1 cellular context compared by ENCODE assay signal in the genomic region with DNA sequence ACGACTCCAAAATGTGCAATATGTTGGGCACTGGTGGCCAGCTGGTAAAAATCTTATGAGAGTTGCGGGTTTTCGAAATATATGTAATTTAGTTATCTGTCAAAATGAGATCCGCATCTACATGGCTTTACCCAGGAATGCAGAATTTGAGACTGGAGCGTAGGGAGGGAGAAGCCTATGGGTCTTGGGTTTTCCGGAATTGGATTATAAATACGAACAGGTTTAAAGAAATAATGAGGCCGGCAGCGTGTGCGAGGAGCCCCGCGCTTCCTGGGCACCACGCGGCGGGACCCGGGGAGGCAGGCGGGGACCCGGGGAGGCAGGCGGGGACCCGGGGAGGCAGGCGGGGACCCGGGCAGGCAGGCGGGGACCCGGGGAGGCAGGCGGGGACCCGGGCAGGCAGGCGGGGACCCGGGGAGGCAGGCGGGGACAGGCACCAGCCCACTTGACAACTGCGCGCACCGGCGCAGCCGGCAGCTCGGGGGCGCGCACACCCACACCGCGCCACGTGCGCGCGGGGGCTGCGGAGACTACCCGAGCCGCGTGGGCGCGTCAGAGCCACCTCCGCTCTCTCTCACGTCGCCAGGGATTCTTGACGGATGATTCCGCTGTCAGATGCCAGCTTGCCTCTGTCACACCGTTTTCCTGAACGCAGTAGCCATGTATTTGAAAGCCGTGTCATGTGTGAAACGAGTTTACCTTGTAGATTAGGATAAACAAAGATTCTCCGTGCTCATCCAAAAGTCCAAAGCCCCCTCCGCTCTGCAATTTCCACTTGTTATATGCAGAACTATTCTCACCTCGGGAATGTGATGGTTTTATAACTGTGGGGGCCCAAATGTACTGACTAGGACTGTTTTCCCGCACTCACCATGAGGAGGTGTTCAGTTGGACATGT.
TF ChIP-seq lines count a peak whose summit lies in the region.

No MANE protein-coding gene starts in this region.

TF ChIP-seq in K562, 482 proteins besides CTCF, POLR2A, EP300 and RAD21 (continued from another document and continues in another):
- TF ChIP-seq, protein P1, sequence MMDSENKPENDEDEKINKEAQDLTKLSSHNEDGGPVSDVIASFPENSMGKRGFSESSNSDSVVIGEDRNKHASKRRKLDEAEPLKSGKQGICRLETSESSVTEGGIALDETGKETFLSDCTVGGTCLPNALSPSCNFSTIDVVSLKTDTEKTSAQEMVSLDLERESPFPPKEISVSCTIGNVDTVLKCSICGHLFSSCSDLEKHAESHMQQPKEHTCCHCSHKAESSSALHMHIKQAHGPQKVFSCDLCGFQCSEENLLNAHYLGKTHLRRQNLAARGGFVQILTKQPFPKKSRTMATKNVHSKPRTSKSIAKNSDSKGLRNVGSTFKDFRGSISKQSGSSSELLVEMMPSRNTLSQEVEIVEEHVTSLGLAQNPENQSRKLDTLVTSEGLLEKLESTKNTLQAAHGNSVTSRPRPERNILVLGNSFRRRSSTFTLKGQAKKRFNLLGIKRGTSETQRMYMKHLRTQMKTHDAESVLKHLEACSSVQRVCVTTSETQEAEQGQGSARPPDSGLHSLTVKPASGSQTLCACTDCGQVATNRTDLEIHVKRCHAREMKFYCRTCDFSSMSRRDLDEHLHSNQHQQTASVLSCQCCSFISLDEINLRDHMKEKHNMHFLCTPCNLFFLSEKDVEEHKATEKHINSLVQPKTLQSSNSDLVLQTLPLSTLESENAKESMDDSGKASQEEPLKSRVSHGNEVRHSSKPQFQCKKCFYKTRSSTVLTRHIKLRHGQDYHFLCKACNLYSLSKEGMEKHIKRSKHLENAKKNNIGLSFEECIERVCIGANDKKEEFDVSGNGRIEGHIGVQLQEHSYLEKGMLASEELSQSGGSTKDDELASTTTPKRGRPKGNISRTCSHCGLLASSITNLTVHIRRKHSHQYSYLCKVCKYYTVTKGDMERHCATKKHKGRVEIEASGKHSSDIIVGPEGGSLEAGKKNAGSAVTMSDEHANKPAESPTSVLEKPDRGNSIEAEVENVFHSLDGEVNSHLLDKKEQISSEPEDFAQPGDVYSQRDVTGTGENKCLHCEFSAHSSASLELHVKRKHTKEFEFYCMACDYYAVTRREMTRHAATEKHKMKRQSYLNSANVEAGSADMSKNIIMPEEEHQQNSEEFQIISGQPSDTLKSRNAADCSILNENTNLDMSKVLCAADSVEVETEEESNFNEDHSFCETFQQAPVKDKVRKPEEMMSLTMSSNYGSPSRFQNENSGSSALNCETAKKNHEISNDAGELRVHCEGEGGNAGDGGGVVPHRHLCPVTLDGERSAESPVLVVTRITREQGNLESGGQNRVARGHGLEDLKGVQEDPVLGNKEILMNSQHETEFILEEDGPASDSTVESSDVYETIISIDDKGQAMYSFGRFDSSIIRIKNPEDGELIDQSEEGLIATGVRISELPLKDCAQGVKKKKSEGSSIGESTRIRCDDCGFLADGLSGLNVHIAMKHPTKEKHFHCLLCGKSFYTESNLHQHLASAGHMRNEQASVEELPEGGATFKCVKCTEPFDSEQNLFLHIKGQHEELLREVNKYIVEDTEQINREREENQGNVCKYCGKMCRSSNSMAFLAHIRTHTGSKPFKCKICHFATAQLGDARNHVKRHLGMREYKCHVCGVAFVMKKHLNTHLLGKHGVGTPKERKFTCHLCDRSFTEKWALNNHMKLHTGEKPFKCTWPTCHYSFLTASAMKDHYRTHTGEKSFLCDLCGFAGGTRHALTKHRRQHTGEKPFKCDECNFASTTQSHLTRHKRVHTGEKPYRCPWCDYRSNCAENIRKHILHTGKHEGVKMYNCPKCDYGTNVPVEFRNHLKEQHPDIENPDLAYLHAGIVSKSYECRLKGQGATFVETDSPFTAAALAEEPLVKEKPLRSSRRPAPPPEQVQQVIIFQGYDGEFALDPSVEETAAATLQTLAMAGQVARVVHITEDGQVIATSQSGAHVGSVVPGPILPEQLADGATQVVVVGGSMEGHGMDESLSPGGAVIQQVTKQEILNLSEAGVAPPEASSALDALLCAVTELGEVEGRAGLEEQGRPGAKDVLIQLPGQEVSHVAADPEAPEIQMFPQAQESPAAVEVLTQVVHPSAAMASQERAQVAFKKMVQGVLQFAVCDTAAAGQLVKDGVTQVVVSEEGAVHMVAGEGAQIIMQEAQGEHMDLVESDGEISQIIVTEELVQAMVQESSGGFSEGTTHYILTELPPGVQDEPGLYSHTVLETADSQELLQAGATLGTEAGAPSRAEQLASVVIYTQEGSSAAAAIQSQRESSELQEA (IDR thresholded peaks at IDR 0.05; ENCODE audit: low read depth) = no peak
- TF ChIP-seq CREB1 (IDR thresholded peaks at IDR 0.05) (peak; percentile 54; the same call in 1 of the 2 replicates), CREB1 (CRISPR knock-in tag; IDR thresholded peaks at IDR 0.05) (peak; percentile 63), FOXJ3 (CRISPR knock-in tag; IDR thresholded peaks at IDR 0.05) (no peak), CBX5 (IDR thresholded peaks at IDR 0.05; ENCODE audit: borderline replicate concordance, low read depth) (no peak), POLR3A (IDR thresholded peaks at IDR 0.05; ENCODE audit: borderline replicate concordance, extremely low read depth, insufficient read depth, insufficient read length) (no peak), BRCA1 (IDR thresholded peaks at IDR 0.05) (no peak), BRCA1 (CRISPR knock-in tag; IDR thresholded peaks at IDR 0.05) (no peak), KAT2B (IDR thresholded peaks at IDR 0.05; ENCODE audit: low read depth, low read length) (no peak), BRF1 (IDR thresholded peaks at IDR 0.05; ENCODE audit: borderline replicate concordance, extremely low read depth, insufficient read length) (no peak)
- TF ChIP-seq, protein P2, sequence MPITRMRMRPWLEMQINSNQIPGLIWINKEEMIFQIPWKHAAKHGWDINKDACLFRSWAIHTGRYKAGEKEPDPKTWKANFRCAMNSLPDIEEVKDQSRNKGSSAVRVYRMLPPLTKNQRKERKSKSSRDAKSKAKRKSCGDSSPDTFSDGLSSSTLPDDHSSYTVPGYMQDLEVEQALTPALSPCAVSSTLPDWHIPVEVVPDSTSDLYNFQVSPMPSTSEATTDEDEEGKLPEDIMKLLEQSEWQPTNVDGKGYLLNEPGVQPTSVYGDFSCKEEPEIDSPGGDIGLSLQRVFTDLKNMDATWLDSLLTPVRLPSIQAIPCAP (CRISPR knock-in tag; IDR thresholded peaks at IDR 0.05; ENCODE audit: borderline replicate concordance) = peak; percentile 60; the same call in 1 of the 2 replicates
- TF ChIP-seq, protein P3, sequence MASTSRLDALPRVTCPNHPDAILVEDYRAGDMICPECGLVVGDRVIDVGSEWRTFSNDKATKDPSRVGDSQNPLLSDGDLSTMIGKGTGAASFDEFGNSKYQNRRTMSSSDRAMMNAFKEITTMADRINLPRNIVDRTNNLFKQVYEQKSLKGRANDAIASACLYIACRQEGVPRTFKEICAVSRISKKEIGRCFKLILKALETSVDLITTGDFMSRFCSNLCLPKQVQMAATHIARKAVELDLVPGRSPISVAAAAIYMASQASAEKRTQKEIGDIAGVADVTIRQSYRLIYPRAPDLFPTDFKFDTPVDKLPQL (IDR thresholded peaks at IDR 0.05; ENCODE audit: extremely low read depth, insufficient read length) = no peak
- TF ChIP-seq, protein P4, sequence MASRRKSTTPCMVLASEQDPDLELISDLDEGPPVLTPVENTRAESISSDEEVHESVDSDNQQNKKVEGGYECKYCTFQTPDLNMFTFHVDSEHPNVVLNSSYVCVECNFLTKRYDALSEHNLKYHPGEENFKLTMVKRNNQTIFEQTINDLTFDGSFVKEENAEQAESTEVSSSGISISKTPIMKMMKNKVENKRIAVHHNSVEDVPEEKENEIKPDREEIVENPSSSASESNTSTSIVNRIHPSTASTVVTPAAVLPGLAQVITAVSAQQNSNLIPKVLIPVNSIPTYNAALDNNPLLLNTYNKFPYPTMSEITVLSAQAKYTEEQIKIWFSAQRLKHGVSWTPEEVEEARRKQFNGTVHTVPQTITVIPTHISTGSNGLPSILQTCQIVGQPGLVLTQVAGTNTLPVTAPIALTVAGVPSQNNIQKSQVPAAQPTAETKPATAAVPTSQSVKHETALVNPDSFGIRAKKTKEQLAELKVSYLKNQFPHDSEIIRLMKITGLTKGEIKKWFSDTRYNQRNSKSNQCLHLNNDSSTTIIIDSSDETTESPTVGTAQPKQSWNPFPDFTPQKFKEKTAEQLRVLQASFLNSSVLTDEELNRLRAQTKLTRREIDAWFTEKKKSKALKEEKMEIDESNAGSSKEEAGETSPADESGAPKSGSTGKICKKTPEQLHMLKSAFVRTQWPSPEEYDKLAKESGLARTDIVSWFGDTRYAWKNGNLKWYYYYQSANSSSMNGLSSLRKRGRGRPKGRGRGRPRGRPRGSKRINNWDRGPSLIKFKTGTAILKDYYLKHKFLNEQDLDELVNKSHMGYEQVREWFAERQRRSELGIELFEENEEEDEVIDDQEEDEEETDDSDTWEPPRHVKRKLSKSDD (conservative IDR thresholded peaks at IDR 0.05; ENCODE audit: low read length) = no peak
- TF ChIP-seq, protein P5, sequence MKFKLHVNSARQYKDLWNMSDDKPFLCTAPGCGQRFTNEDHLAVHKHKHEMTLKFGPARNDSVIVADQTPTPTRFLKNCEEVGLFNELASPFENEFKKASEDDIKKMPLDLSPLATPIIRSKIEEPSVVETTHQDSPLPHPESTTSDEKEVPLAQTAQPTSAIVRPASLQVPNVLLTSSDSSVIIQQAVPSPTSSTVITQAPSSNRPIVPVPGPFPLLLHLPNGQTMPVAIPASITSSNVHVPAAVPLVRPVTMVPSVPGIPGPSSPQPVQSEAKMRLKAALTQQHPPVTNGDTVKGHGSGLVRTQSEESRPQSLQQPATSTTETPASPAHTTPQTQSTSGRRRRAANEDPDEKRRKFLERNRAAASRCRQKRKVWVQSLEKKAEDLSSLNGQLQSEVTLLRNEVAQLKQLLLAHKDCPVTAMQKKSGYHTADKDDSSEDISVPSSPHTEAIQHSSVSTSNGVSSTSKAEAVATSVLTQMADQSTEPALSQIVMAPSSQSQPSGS (CRISPR knock-in tag; IDR thresholded peaks at IDR 0.05) = no peak
- TF ChIP-seq, protein P6, sequence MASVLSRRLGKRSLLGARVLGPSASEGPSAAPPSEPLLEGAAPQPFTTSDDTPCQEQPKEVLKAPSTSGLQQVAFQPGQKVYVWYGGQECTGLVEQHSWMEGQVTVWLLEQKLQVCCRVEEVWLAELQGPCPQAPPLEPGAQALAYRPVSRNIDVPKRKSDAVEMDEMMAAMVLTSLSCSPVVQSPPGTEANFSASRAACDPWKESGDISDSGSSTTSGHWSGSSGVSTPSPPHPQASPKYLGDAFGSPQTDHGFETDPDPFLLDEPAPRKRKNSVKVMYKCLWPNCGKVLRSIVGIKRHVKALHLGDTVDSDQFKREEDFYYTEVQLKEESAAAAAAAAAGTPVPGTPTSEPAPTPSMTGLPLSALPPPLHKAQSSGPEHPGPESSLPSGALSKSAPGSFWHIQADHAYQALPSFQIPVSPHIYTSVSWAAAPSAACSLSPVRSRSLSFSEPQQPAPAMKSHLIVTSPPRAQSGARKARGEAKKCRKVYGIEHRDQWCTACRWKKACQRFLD (CRISPR knock-in tag; IDR thresholded peaks at IDR 0.05) = peak; percentile 90
- TF ChIP-seq, protein P7, sequence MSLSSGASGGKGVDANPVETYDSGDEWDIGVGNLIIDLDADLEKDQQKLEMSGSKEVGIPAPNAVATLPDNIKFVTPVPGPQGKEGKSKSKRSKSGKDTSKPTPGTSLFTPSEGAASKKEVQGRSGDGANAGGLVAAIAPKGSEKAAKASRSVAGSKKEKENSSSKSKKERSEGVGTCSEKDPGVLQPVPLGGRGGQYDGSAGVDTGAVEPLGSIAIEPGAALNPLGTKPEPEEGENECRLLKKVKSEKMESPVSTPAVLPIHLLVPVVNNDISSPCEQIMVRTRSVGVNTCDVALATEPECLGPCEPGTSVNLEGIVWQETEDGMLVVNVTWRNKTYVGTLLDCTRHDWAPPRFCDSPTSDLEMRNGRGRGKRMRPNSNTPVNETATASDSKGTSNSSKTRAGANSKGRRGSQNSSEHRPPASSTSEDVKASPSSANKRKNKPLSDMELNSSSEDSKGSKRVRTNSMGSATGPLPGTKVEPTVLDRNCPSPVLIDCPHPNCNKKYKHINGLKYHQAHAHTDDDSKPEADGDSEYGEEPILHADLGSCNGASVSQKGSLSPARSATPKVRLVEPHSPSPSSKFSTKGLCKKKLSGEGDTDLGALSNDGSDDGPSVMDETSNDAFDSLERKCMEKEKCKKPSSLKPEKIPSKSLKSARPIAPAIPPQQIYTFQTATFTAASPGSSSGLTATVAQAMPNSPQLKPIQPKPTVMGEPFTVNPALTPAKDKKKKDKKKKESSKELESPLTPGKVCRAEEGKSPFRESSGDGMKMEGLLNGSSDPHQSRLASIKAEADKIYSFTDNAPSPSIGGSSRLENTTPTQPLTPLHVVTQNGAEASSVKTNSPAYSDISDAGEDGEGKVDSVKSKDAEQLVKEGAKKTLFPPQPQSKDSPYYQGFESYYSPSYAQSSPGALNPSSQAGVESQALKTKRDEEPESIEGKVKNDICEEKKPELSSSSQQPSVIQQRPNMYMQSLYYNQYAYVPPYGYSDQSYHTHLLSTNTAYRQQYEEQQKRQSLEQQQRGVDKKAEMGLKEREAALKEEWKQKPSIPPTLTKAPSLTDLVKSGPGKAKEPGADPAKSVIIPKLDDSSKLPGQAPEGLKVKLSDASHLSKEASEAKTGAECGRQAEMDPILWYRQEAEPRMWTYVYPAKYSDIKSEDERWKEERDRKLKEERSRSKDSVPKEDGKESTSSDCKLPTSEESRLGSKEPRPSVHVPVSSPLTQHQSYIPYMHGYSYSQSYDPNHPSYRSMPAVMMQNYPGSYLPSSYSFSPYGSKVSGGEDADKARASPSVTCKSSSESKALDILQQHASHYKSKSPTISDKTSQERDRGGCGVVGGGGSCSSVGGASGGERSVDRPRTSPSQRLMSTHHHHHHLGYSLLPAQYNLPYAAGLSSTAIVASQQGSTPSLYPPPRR (CRISPR knock-in tag; IDR thresholded peaks at IDR 0.05; ENCODE audit: borderline replicate concordance) = no peak; the same call in 1 of the 2 replicates
- TF ChIP-seq, protein P8, sequence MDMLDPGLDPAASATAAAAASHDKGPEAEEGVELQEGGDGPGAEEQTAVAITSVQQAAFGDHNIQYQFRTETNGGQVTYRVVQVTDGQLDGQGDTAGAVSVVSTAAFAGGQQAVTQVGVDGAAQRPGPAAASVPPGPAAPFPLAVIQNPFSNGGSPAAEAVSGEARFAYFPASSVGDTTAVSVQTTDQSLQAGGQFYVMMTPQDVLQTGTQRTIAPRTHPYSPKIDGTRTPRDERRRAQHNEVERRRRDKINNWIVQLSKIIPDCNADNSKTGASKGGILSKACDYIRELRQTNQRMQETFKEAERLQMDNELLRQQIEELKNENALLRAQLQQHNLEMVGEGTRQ (CRISPR knock-in tag; IDR thresholded peaks at IDR 0.05) = peak; percentile 41
- TF ChIP-seq, protein P9, sequence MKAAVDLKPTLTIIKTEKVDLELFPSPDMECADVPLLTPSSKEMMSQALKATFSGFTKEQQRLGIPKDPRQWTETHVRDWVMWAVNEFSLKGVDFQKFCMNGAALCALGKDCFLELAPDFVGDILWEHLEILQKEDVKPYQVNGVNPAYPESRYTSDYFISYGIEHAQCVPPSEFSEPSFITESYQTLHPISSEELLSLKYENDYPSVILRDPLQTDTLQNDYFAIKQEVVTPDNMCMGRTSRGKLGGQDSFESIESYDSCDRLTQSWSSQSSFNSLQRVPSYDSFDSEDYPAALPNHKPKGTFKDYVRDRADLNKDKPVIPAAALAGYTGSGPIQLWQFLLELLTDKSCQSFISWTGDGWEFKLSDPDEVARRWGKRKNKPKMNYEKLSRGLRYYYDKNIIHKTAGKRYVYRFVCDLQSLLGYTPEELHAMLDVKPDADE (conservative IDR thresholded peaks at IDR 0.05; ENCODE audit: control insufficient read depth, low read depth, low read length) = peak; percentile 90
